In genomic region chr1:58976294-58976693, GRCh38 we compare ENCODE assay signal across 29 cellular contexts.
"Had no signal": no experiment of that assay in that cellular context is flagged by ENCODE, and none has a peak within 500 bp of the region (broad histone marks: within the 10 kb centered on the region; RNA-seq: fewer than 3 reads in every experiment).

No MANE protein-coding gene starts in this region.

- H3K36me3 Mint-ChIP-seq: activated CD4-positive, alpha-beta memory T cell treated with anti-CD3 and anti-CD28 coated beads for 36 hours; activated naive CD4-positive, alpha-beta T cell treated with anti-CD3 and anti-CD28 coated beads, Interleukin-2, amount 50 U/mL, for 72 hours had no signal

- H3K27me3 ChIP-seq: adrenal gland, brain microvascular endothelial cell had no signal

- H3K27me3 Mint-ChIP-seq: activated B cell treated with CpG ODN at 0.5 μM for 24 hours; activated CD4-positive, alpha-beta memory T cell treated with anti-CD3 and anti-CD28 coated beads for 36 hours had no signal

- H3K27ac ChIP-seq: adrenal gland, brain microvascular endothelial cell, KMS-11, VCaP had no signal

- H3K4me3 ChIP-seq: adrenal gland had no signal

- H3K9me3 Mint-ChIP-seq: activated B cell treated with CpG ODN at 0.5 μM for 24 hours; activated CD4-positive, alpha-beta memory T cell treated with anti-CD3 and anti-CD28 coated beads for 36 hours; activated naive CD4-positive, alpha-beta T cell treated with anti-CD3 and anti-CD28 coated beads for 36 hours; activated T-cell treated with anti-CD3 and anti-CD28 coated beads, Interleukin-2, amount 50 U/mL, for 4 hours had no signal

- H3K4me3 Mint-ChIP-seq: activated B cell treated with CpG ODN at 0.5 μM for 24 hours; activated CD4-positive, alpha-beta memory T cell treated with anti-CD3 and anti-CD28 coated beads for 36 hours; activated naive CD4-positive, alpha-beta T cell treated with anti-CD3 and anti-CD28 coated beads for 36 hours; activated T-cell treated with anti-CD3 and anti-CD28 coated beads, Interleukin-2, amount 50 U/mL, for 4 hours; activated T-helper 1 cell treated with anti-CD3 and anti-CD28 coated beads, Interleukin-12 subunit alpha, Interleukin-12 subunit beta, Interleukin-2, Interleukin-4 antibody, amounts not matched to agents 30 ng/mL and 10 ng/mL and 1 ng/mL, durations not matched to agents 14 hours and 24 hours and 36 hours had no signal

- H3K36me3 ChIP-seq: adrenal gland, brain microvascular endothelial cell had no signal

- H3K9me3 ChIP-seq: adrenal gland had no signal

- H3K27ac Mint-ChIP-seq: activated B cell treated with CpG ODN at 0.5 μM for 24 hours; activated CD4-positive, alpha-beta memory T cell treated with anti-CD3 and anti-CD28 coated beads for 36 hours; activated naive CD4-positive, alpha-beta T cell treated with anti-CD3 and anti-CD28 coated beads for 36 hours; activated naive CD4-positive, alpha-beta T cell treated with anti-CD3 and anti-CD28 coated beads, Interleukin-2, amount 50 U/mL, for 72 hours; activated T-helper 1 cell treated with anti-CD3 and anti-CD28 coated beads, Interleukin-12 subunit alpha, Interleukin-12 subunit beta, Interleukin-2, Interleukin-4 antibody, amounts not matched to agents 30 ng/mL and 10 ng/mL and 1 ng/mL, durations not matched to agents 14 hours and 24 hours and 36 hours had no signal

- DNase-seq: activated B cell treated with CpG ODN at 0.5 μM for 24 hours; activated CD4-positive, alpha-beta memory T cell treated with anti-CD3 and anti-CD28 coated beads for 36 hours; activated CD4-positive, alpha-beta T cell treated with anti-CD3 and anti-CD28 coated beads for 4 hours; activated CD4-positive, alpha-beta T cell treated with anti-CD3 and anti-CD28 coated beads, Interleukin-2, amount 50 U/mL, for 1 hour; activated CD4-positive, CD25-positive, alpha-beta regulatory T cell treated with anti-CD3 and anti-CD28 coated beads, Interleukin-2, amount 50 U/mL, for 72 hours; activated CD8-positive, alpha-beta memory T cell treated with anti-CD3 and anti-CD28 coated beads, Interleukin-2, amount 50 U/mL, for 4 hours; activated gamma-delta T cell treated with Interleukin-2 at 50 U/mL for 16 hours; activated naive CD4-positive, alpha-beta T cell treated with anti-CD3 and anti-CD28 coated beads for 36 hours; activated T-cell treated with anti-CD3 and anti-CD28 coated beads for 4 hours; activated T-cell treated with anti-CD3 and anti-CD28 coated beads, Interleukin-2, amount 50 U/mL, for 4 hours; adrenal gland; brain microvascular endothelial cell; central memory CD4-positive, alpha-beta T cell; NCI-H1092 treated with DMSO at 0.1 percent for 48 hours; NCI-H1417 treated with DMSO at 0.1 percent for 48 hours; NCI-H187 treated with DMSO at 0.1 percent for 48 hours; NCI-H2081; NCI-H345; NCI-H524 treated with DMSO at 0.1 percent for 48 hours; SIG-M5; T-helper 1 cell; T-helper 2 cell; T-helper 9 cell had no signal

- ATAC-seq: activated naive CD4-positive, alpha-beta T cell treated with anti-CD3 and anti-CD28 coated beads, Interleukin-2, amount 50 U/mL, for 72 hours; activated T-cell treated with anti-CD3 and anti-CD28 coated beads, Interleukin-2, amount 50 U/mL, for 4 hours; Panc1; SK-N-SH treated with all-trans-retinoic acid at 6 μM for 48 hours had no signal
